In the genomic region with DNA sequence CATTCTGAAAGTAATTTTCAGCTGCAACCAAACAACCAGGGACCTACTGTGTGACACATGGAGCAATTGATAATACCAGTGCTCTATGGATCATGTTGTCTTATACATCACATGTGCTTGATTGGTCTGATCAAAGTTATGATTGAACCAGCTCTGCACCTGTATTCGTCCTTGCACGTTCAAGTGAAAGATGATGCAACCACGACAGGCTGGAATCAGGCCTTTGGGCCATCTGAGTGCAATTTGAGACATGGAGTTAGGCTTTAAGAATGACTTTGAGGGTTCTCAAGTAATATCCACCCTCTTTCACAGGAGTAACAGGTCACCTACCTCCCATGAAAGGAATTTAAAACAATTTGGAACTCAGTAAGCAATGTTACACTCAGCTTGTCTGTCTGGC, we compare ENCODE assay signal across 23 cellular contexts.
"Had no signal": no experiment of that assay in that cellular context is flagged by ENCODE, and none has a peak within 500 bp of the region (broad histone marks: within the 10 kb centered on the region; RNA-seq: fewer than 3 reads in every experiment).

No MANE protein-coding gene starts in this region.

- DNase-seq: activated CD4-positive, alpha-beta T cell treated with anti-CD3 and anti-CD28 coated beads for 1 hour; activated CD8-positive, alpha-beta memory T cell treated with anti-CD3 and anti-CD28 coated beads for 24 hours; activated CD8-positive, alpha-beta memory T cell treated with anti-CD3 and anti-CD28 coated beads, Interleukin-2, amount 50 U/mL, for 48 hours; activated effector memory CD4-positive, alpha-beta T cell treated with anti-CD3 and anti-CD28 coated beads, Interleukin-2, amount 50 U/mL, for 16 hours; activated T-cell treated with anti-CD3 and anti-CD28 coated beads, Interleukin-2, amount 50 U/mL, for 72 hours; cerebellar nuclear complex; cortex of kidney; heart left ventricle; immature natural killer cell; mucosa of descending colon; naive B cell; ovary; psoas muscle; spleen; stimulated activated naive B cell treated with anti-CD40 and anti-IgM and Interleukin-4, amounts not matched to agents 10 μg/mL and 1 μg/mL and 100 μg/mL, for 72 hours; upper lobe of right lung; WERI-Rb-1 had no signal

- ATAC-seq: activated T-cell treated with anti-CD3 and anti-CD28 coated beads, Interleukin-2, amount 50 U/mL, for 72 hours; gastroesophageal sphincter; mucosa of descending colon; psoas muscle; sciatic nerve; stimulated activated naive B cell treated with anti-CD40 and anti-IgM and Interleukin-4, amounts not matched to agents 10 μg/mL and 1 μg/mL and 100 μg/mL, for 72 hours had no signal

- H3K4me3 ChIP-seq: ascending aorta, breast epithelium, esophagus muscularis mucosa, gastroesophageal sphincter, heart left ventricle, mucosa of descending colon, ovary, psoas muscle, spleen, thoracic aorta, upper lobe of right lung had no signal
